9 cellular contexts compared by ENCODE assay signal in genomic region chr6:55617272-55617671, GRCh38. TPM values are rescaled to one million over a fixed set of nuclear protein-coding genes. Genes with fewer than 3 reads are reported as not detected.
A peak's percentile ranks its signal among the peaks of the same experiment; 100 is the strongest.
DNase-seq lines count a peak whose midpoint lies in the region; ATAC-seq, FAIRE-seq and TF ChIP-seq lines count a peak whose summit lies in the region.
"Had no signal": no experiment of that assay in that cellular context is flagged by ENCODE, and none has a peak within 500 bp of the region (broad histone marks: within the 10 kb centered on the region; RNA-seq: fewer than 3 reads in every experiment).

No MANE protein-coding gene starts in this region.

- TF ChIP-seq POLR2A in heart left ventricle (IDR thresholded peaks at IDR 0.05): no peak

- peak in 2 of 4 donors; percentile 51 to 62 for ATAC-seq in heart left ventricle
- no peak for ATAC-seq in Right ventricle myocardium inferior
- ATAC-seq in HG03159 (IDR thresholded peaks at IDR 0.05; ENCODE audit: unreplicated experiment): peak; percentile 86
- ATAC-seq in foreskin keratinocyte: peak; percentile 72
- no peak for ATAC-seq in HG03196 (IDR thresholded peaks at IDR 0.05; ENCODE audit: unreplicated experiment)
- no peak for ATAC-seq in HG02973 (IDR thresholded peaks at IDR 0.05; ENCODE audit: unreplicated experiment)

- H3K27ac ChIP-seq in heart left ventricle (no peak overlapping the region), foreskin keratinocyte (no peak overlapping the region)

- H3K27me3 ChIP-seq in heart left ventricle: no peaks in the 10 kb centered on the region
- no peaks in the 10 kb centered on the region for H3K27me3 ChIP-seq in foreskin keratinocyte

- 86 to 95% (median 88%) methylated on average over 5 of the region's 5 CpGs for WGBS in heart left ventricle, 4 donors

- peaks cover 0 to 20% (median 2%) of the 10 kb centered on the region in 12 donors for H3K9me3 ChIP-seq in heart left ventricle

- H3K4me3 ChIP-seq in heart left ventricle: no peak overlapping the region

- no peaks in the 10 kb centered on the region for H3K36me3 ChIP-seq in heart left ventricle

- intact Hi-C loops in heart left ventricle (cut with DNase I) (loop anchor here in 6 of 10 donors (2.0 to 10.0 kb wide), 3 partner anchors 268 to 270 kb away; no protein-coding TSS in a partner anchor), Right ventricle myocardium inferior (cut with DNase I) (loop anchor here (5.0 to 10.0 kb wide), 2 partner anchors 270 to 338 kb away; no protein-coding TSS in a partner anchor)

- FAIRE-seq in RCC 7860 (lab: Jason Lieb, UNC): no peak
- FAIRE-seq: colon had no signal

- TF ChIP-seq CTCF in heart left ventricle (IDR thresholded peaks at IDR 0.05) (peak in 11 of 12 donors; percentile 10 to 56 (median 24)), foreskin keratinocyte (conservative IDR thresholded peaks at IDR 0.05) (peak; percentile 79)

- H3K4me1 ChIP-seq in heart left ventricle: no peaks in the 10 kb centered on the region
- H3K4me1 ChIP-seq in foreskin keratinocyte: no peaks in the 10 kb centered on the region

- DNase-seq in heart left ventricle: no peak
- DNase-seq in Right ventricle myocardium inferior (ENCODE audit: missing footprints): no peak
- peak; percentile 7 for DNase-seq in RCC 7860 (ENCODE audit: low spot score)
- DNase-seq in foreskin keratinocyte: peak in 1 of 2 donors; percentile 36
- no peak for DNase-seq in stimulated activated CD4-positive, alpha-beta T cell treated with anti-CD3 and anti-CD28 coated beads, Interleukin-15, amount 100 ng/mL, for 24 hours

RNA-seq across cellular contexts. Expression of gene HMGCLL1, which starts 38.3 kb away (rescaled TPM):
- total RNA-seq in heart left ventricle: 1 to 10 TPM in 4 of 9 donors, under 1 TPM in 5; 0.44 to 1.6 (median 0.89) TPM
- polyA plus RNA-seq in heart left ventricle: under 1 TPM; 0.38 to 0.46 TPM
- 2.2 TPM for total RNA-seq in Right ventricle myocardium inferior
- total RNA-seq in foreskin keratinocyte: not detected in 2 replicates
- polyA plus RNA-seq in foreskin keratinocyte: 0.04 TPM in 1 of 2 replicates, not detected in the other

Comparison
In these comparisons a context has a peak if more than half of its experiments do, and no peak if none do; other contexts are left out.
1. ATAC-seq: peak in HG03159 (single experiment) and foreskin keratinocyte (single experiment); none in Right ventricle myocardium inferior (single experiment), HG03196 (single experiment) and HG02973 (single experiment).